Comparison of ENCODE assay signal across 17 cellular contexts in the genomic region with DNA sequence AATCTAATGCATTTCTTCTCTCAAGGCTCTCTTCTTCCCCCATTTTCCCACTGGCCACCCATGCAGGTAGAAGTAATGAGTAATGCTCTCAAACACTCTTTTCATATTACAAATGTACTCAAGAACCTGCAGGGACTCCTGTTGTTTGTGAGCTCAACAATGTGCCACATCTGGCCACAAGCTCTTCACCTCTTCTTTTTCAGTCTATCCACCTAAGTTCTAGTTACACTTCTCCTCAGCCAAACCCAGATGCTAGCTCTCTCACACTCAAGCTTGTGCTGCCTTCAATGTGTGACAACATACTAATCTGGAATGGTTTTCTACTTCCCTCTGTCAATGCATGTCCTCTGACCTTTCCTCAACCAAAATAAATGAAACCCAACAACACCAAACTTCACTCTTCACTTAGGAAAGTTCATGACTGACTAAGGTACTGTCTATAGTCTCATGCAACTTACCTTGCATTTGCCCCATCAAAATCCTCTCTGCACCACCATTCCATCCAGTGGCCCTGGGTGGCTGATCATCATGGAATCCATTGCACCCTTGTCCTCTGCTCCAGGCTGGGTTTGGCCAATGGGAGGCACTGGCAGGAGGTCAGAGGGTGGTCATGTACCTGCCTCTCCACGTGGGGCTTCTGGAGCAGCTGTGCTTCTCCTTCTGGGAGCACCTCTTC. TPM values are rescaled to one million over a fixed set of nuclear protein-coding genes. Genes with fewer than 3 reads are reported as not detected.
A peak's percentile ranks its signal among the peaks of the same experiment; 100 is the strongest.
DNase-seq lines count a peak whose midpoint lies in the region; ATAC-seq, FAIRE-seq and TF ChIP-seq lines count a peak whose summit lies in the region.
"Had no signal": no experiment of that assay in that cellular context is flagged by ENCODE, and none has a peak within 500 bp of the region (broad histone marks: within the 10 kb centered on the region; RNA-seq: fewer than 3 reads in every experiment).

No MANE protein-coding gene starts in this region.

- H3K4me3 Mint-ChIP-seq in stimulated activated naive CD8-positive, alpha-beta T cell treated with anti-CD3 and anti-CD28 coated beads, Interleukin-15, amount 100 ng/mL, for 72 hours, result no peak overlapping the region

- no peak overlapping the region for H3K4me3 ChIP-seq in bronchial epithelial cell (ENCODE audit: low read depth, low read length)
- H3K4me3 ChIP-seq: A549 had no signal

- no peaks in the 10 kb centered on the region for H3K9me3 Mint-ChIP-seq in stimulated activated naive CD8-positive, alpha-beta T cell treated with anti-CD3 and anti-CD28 coated beads, Interleukin-15, amount 100 ng/mL, for 72 hours
- H3K9me3 Mint-ChIP-seq: CD14-positive monocyte had no signal

- H3K36me3 ChIP-seq in bronchial epithelial cell (ENCODE audit: control insufficient read depth, insufficient read depth, low read length), result no peaks in the 10 kb centered on the region

- no peaks in the 10 kb centered on the region for H3K27me3 ChIP-seq in bronchial epithelial cell (ENCODE audit: control insufficient read depth, insufficient read depth, low read length)

- peak; percentile 57 for ATAC-seq in stimulated activated naive CD8-positive, alpha-beta T cell treated with anti-CD3 and anti-CD28 coated beads, Interleukin-15, Interleukin-2, amounts not matched to agents 100 U/mL and 50 U/mL, for 24 hours
- ATAC-seq in stimulated activated naive CD8-positive, alpha-beta T cell treated with anti-CD3 and anti-CD28 coated beads, Interleukin-15, amount 100 ng/mL, for 72 hours, result no peak
- ATAC-seq: A549 had no signal

- peaks cover 6% of the 10 kb centered on the region for H3K27me3 Mint-ChIP-seq in stimulated activated naive CD8-positive, alpha-beta T cell treated with anti-CD3 and anti-CD28 coated beads, Interleukin-15, amount 100 ng/mL, for 72 hours

- no peak for TF ChIP-seq CTCF in bronchial epithelial cell (IDR thresholded peaks at IDR 0.05; ENCODE audit: insufficient read depth, low read length, severe bottlenecking)

- no peak overlapping the region for H3K27ac Mint-ChIP-seq in stimulated activated naive CD8-positive, alpha-beta T cell treated with anti-CD3 and anti-CD28 coated beads, Interleukin-15, amount 100 ng/mL, for 72 hours
- H3K27ac Mint-ChIP-seq: CD14-positive monocyte had no signal

- peak; percentile 83 for FAIRE-seq in bronchial epithelial cell (lab: Jason Lieb, UNC)
- FAIRE-seq in urothelium cell line (lab: Jason Lieb, UNC), result peak; percentile 50
- FAIRE-seq: A549 had no signal

- H3K4me1 Mint-ChIP-seq in stimulated activated naive CD8-positive, alpha-beta T cell treated with anti-CD3 and anti-CD28 coated beads, Interleukin-15, amount 100 ng/mL, for 72 hours, result peaks cover 5% of the 10 kb centered on the region

- DNase-seq in NCI-H748 (lab: John Stamatoyannopoulos, UW; ENCODE audit: unreplicated experiment), result peak; percentile 6
- DNase-seq in NCI-H748 treated with DMSO at 0.1 percent for 48 hours (lab: John Stamatoyannopoulos, UW), result no peak
- no peak for DNase-seq in stimulated activated naive CD8-positive, alpha-beta T cell treated with anti-CD3 and anti-CD28 coated beads, Interleukin-15, Interleukin-2, amounts not matched to agents 100 U/mL and 50 U/mL, for 24 hours
- no peak for DNase-seq in stimulated activated naive CD8-positive, alpha-beta T cell treated with anti-CD3 and anti-CD28 coated beads, Interleukin-15, amount 100 ng/mL, for 72 hours
- DNase-seq in bronchial epithelial cell (ENCODE audit: low read depth), result no peak
- DNase-seq in urothelium cell line (ENCODE audit: low spot score), result no peak
- DNase-seq in cerebellar nuclear complex (lab: John Stamatoyannopoulos, UW), result no peak
- DNase-seq in A172 (ENCODE audit: low spot score), result no peak
- DNase-seq: DMS53, HCEC 1CT, Karpas-422, NCI-H1436 treated with DMSO at 0.1 percent for 48 hours, NCI-H774, SIG-M5 had no signal

RNA-seq across cellular contexts. Expression of a gene that starts 5.3 kb away (rescaled TPM):
- total RNA-seq in bronchial epithelial cell, result 5.3 and 11.5 TPM in 2 replicates
- total RNA-seq in A172 (2014; rRNA removed; shearing (Covaris generic)), result not detected in 2 replicates
- total RNA-seq: RPMI7951 had no signal

RNA-seq across cellular contexts. Expression of a gene that starts 38.9 kb away (rescaled TPM):
- total RNA-seq in bronchial epithelial cell, result 65.8 and 162 TPM in 2 replicates
- 0.02 TPM in 1 of 2 replicates, not detected in the other for total RNA-seq in A172 (2014; rRNA removed; shearing (Covaris generic))
- total RNA-seq: RPMI7951 had no signal

Comparison
In these comparisons a context has a peak if more than half of its experiments do, and no peak if none do; other contexts are left out.
1. RNA of a gene that starts 38.9 kb away (total RNA-seq): 65.8 to 162 TPM in bronchial epithelial cell; 0.02 TPM in A172; every median in the first group is over 10 times any median in the second.